Comparison of ENCODE assay signal across 3 cellular contexts in the genomic region with DNA sequence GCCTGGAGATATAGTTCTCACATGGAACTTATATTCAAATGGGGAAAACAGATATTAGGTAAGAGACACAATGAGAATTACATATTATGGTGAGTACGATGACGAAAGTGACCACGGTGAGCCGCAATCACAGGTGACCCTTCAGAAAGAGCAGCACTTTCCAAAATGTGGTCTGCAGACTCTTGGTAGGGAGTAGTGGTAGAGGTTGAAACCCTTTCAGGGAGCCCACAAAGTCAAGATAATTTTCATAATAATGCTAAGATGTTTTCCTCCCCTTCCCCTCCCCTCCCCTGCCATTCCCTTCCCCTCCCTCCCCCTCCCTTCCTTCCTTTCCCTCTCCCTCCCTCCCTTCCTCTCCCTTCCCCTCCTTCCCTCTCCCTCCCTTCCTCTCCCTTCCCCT.
TF ChIP-seq lines count a peak whose summit lies in the region.

No MANE protein-coding gene starts in this region.

TF ChIP-seq in HepG2, 621 proteins besides CTCF, POLR2A, EP300 and RAD21:
- TF ChIP-seq PCBP1 (IDR thresholded peaks at IDR 0.05; ENCODE audit: borderline replicate concordance, low read depth, low read length) (0 out of 2 replicates have a peak, but pooled peaks have one; percentile 64), HNRNPK (IDR thresholded peaks at IDR 0.05; ENCODE audit: low read depth, low read length, poor library complexity, severe bottlenecking) (peak; percentile 94), PRDM15 (CRISPR knock-in tag; IDR thresholded peaks at IDR 0.05) (no peak)

TF ChIP-seq in K562, 482 proteins besides CTCF, POLR2A, EP300 and RAD21 (continued from another document):
- no peak for TF ChIP-seq ZNF277 (CRISPR knock-in tag; IDR thresholded peaks at IDR 0.05; ENCODE audit: borderline replicate concordance)
- TF ChIP-seq, protein P1, sequence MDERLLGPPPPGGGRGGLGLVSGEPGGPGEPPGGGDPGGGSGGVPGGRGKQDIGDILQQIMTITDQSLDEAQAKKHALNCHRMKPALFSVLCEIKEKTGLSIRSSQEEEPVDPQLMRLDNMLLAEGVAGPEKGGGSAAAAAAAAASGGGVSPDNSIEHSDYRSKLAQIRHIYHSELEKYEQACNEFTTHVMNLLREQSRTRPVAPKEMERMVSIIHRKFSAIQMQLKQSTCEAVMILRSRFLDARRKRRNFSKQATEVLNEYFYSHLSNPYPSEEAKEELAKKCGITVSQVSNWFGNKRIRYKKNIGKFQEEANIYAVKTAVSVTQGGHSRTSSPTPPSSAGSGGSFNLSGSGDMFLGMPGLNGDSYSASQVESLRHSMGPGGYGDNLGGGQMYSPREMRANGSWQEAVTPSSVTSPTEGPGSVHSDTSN (CRISPR knock-in tag; IDR thresholded peaks at IDR 0.05; ENCODE audit: low read depth) = no peak
- TF ChIP-seq, protein P1 (tag; conservative IDR thresholded peaks at IDR 0.05; ENCODE audit: low read depth) = no peak
- no peak for TF ChIP-seq BMI1 (IDR thresholded peaks at IDR 0.05; ENCODE audit: low read length)
- TF ChIP-seq E2F6 (IDR thresholded peaks at IDR 0.05; ENCODE audit: borderline replicate concordance in 1 of 2, extremely low read depth in 1 of 2, insufficient read depth in 1 of 2, insufficient read length in 1 of 2, low read depth in 1 of 2, low read length in 1 of 2, poor library complexity in 1 of 2, severe bottlenecking in 1 of 2) = no peak
- no peak for TF ChIP-seq MEF2D (tag; conservative IDR thresholded peaks at IDR 0.05; ENCODE audit: low read depth)
- no peak for TF ChIP-seq CREB1 (IDR thresholded peaks at IDR 0.05)
- TF ChIP-seq CREB1 (CRISPR knock-in tag; IDR thresholded peaks at IDR 0.05) = no peak
- TF ChIP-seq ARID2 (IDR thresholded peaks at IDR 0.05) = no peak
- no peak for TF ChIP-seq POLR2H (tag; IDR thresholded peaks at IDR 0.05; ENCODE audit: low read depth)
- peak; percentile 66 for TF ChIP-seq PCBP1 (IDR thresholded peaks at IDR 0.05; ENCODE audit: low read depth, low read length, poor library complexity, severe bottlenecking)
- TF ChIP-seq HNRNPK (IDR thresholded peaks at IDR 0.05; ENCODE audit: low read depth, low read length, poor library complexity, severe bottlenecking) = peak; percentile 76
- TF ChIP-seq, protein P2, sequence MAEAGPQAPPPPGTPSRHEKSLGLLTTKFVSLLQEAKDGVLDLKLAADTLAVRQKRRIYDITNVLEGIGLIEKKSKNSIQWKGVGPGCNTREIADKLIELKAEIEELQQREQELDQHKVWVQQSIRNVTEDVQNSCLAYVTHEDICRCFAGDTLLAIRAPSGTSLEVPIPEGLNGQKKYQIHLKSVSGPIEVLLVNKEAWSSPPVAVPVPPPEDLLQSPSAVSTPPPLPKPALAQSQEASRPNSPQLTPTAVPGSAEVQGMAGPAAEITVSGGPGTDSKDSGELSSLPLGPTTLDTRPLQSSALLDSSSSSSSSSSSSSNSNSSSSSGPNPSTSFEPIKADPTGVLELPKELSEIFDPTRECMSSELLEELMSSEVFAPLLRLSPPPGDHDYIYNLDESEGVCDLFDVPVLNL (CRISPR knock-in tag; IDR thresholded peaks at IDR 0.05; ENCODE audit: low read depth) = no peak
- TF ChIP-seq PHF20 (IDR thresholded peaks at IDR 0.05; ENCODE audit: partially characterized antibody) = no peak
- no peak for TF ChIP-seq OTX1 (CRISPR knock-in tag; IDR thresholded peaks at IDR 0.05)

TF ChIP-seq in GM23338, 12 proteins besides CTCF, POLR2A, EP300 and RAD21 (continued from another document):
- TF ChIP-seq, protein P3, sequence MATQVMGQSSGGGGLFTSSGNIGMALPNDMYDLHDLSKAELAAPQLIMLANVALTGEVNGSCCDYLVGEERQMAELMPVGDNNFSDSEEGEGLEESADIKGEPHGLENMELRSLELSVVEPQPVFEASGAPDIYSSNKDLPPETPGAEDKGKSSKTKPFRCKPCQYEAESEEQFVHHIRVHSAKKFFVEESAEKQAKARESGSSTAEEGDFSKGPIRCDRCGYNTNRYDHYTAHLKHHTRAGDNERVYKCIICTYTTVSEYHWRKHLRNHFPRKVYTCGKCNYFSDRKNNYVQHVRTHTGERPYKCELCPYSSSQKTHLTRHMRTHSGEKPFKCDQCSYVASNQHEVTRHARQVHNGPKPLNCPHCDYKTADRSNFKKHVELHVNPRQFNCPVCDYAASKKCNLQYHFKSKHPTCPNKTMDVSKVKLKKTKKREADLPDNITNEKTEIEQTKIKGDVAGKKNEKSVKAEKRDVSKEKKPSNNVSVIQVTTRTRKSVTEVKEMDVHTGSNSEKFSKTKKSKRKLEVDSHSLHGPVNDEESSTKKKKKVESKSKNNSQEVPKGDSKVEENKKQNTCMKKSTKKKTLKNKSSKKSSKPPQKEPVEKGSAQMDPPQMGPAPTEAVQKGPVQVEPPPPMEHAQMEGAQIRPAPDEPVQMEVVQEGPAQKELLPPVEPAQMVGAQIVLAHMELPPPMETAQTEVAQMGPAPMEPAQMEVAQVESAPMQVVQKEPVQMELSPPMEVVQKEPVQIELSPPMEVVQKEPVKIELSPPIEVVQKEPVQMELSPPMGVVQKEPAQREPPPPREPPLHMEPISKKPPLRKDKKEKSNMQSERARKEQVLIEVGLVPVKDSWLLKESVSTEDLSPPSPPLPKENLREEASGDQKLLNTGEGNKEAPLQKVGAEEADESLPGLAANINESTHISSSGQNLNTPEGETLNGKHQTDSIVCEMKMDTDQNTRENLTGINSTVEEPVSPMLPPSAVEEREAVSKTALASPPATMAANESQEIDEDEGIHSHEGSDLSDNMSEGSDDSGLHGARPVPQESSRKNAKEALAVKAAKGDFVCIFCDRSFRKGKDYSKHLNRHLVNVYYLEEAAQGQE (IDR thresholded peaks at IDR 0.05; ENCODE audit: unreplicated experiment) = no peak
- TF ChIP-seq STAT1 (IDR thresholded peaks at IDR 0.05; ENCODE audit: unreplicated experiment) (no peak), CREB1 (CRISPR knock-in tag; IDR thresholded peaks at IDR 0.05; ENCODE audit: low read depth) (no peak), NANOG (IDR thresholded peaks at IDR 0.05; ENCODE audit: borderline replicate concordance) (no peak), ZNF331 (CRISPR knock-in tag; IDR thresholded peaks at IDR 0.05; ENCODE audit: low read depth) (no peak), EZH2 (IDR thresholded peaks at IDR 0.05; ENCODE audit: low read depth, unreplicated experiment) (no peak), JUNB (IDR thresholded peaks at IDR 0.05; ENCODE audit: unreplicated experiment) (no peak), ZNF462 (CRISPR knock-in tag; IDR thresholded peaks at IDR 0.05) (no peak), POLR2AphosphoS5 (IDR thresholded peaks at IDR 0.05; ENCODE audit: low read depth) (no peak), EZH2phosphoT487 (IDR thresholded peaks at IDR 0.05; ENCODE audit: unreplicated experiment) (no peak)
- TF ChIP-seq, protein P4, sequence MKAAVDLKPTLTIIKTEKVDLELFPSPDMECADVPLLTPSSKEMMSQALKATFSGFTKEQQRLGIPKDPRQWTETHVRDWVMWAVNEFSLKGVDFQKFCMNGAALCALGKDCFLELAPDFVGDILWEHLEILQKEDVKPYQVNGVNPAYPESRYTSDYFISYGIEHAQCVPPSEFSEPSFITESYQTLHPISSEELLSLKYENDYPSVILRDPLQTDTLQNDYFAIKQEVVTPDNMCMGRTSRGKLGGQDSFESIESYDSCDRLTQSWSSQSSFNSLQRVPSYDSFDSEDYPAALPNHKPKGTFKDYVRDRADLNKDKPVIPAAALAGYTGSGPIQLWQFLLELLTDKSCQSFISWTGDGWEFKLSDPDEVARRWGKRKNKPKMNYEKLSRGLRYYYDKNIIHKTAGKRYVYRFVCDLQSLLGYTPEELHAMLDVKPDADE (IDR thresholded peaks at IDR 0.05) = no peak
